In genomic region chr10:96038476-96039387, GRCh38 we compare ENCODE assay signal across 1 cellular context.
TF ChIP-seq lines count a peak whose summit lies in the region.

No MANE protein-coding gene starts in this region.

TF ChIP-seq in HEK293, 187 proteins besides CTCF, POLR2A, EP300 and RAD21 (continued from another document):
- TF ChIP-seq ZBTB10 (tag by site-specific recombination; IDR thresholded peaks at IDR 0.05) (no peak), ZNF654 (tag by site-specific recombination; IDR thresholded peaks at IDR 0.05; ENCODE audit: low read depth) (no peak), ZNF785 (tag by site-specific recombination; IDR thresholded peaks at IDR 0.05) (no peak), ZNF148 (tag by site-specific recombination; IDR thresholded peaks at IDR 0.05; ENCODE audit: borderline replicate concordance) (no peak), ZBTB11 (tag by site-specific recombination; conservative IDR thresholded peaks at IDR 0.05; ENCODE audit: low read depth) (no peak), ZNF449 (tag by site-specific recombination; IDR thresholded peaks at IDR 0.05) (no peak), AEBP2 (tag by site-specific recombination; IDR thresholded peaks at IDR 0.05; ENCODE audit: borderline replicate concordance) (no peak), MEIS1 (CRISPR knock-in tag; IDR thresholded peaks at IDR 0.05; ENCODE audit: borderline replicate concordance) (no peak), ZNF623 (tag by site-specific recombination; IDR thresholded peaks at IDR 0.05) (no peak), ZNF530 (tag by site-specific recombination; IDR thresholded peaks at IDR 0.05; ENCODE audit: low read depth) (no peak), OSR2 (tag by site-specific recombination; IDR thresholded peaks at IDR 0.05) (peak; percentile 50; the same call in 1 of the 2 replicates)
